20 cellular contexts compared by ENCODE assay signal in the genomic region with DNA sequence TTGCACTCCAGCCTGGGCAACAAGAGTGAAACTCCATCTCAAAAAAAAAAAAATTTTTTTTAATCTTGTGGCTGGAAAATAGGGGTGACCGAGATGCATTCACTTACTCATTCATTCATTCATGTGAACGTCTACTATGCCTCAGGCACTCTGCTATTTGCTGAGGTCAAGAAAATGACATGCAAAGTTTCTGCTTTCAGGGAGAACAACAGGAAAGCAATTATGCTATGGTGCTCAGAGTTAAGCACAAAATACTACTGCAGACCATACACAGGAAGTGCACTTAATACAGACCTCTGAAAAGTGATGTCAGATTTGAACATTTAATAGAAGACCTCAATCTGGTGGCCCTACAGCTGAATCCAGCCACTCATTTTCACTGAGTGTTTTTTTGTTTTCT. TPM values are rescaled to one million over a fixed set of nuclear protein-coding genes. Genes with fewer than 3 reads are reported as not detected.
DNase-seq lines count a peak whose midpoint lies in the region; ATAC-seq, FAIRE-seq and TF ChIP-seq lines count a peak whose summit lies in the region.
"Had no signal": no experiment of that assay in that cellular context is flagged by ENCODE, and none has a peak within 500 bp of the region (broad histone marks: within the 10 kb centered on the region; RNA-seq: fewer than 3 reads in every experiment).

No MANE protein-coding gene starts in this region.

- no peaks in the 10 kb centered on the region for H3K9me3 Mint-ChIP-seq in effector memory CD8-positive, alpha-beta T cell

- intact Hi-C loops in aorta (cut with DNase I): no loop called here

- H4K20me1 ChIP-seq in DOHH2 (ENCODE audit: control insufficient read depth, insufficient read depth, low read depth, low read length): no peaks in the 10 kb centered on the region

- H3K9me3 ChIP-seq in DOHH2 (ENCODE audit: control insufficient read depth, insufficient read depth, low read length): no peaks in the 10 kb centered on the region
- no peaks in the 10 kb centered on the region for H3K9me3 ChIP-seq in SK-N-MC (ENCODE audit: low read depth, low read length)
- H3K9me3 ChIP-seq in aorta (ENCODE audit: control insufficient read depth, low read length): no peaks in the 10 kb centered on the region
- H3K9me3 ChIP-seq in small intestine (ENCODE audit: control insufficient read depth, low read depth): no peaks in the 10 kb centered on the region
- H3K9me3 ChIP-seq: Caco-2 had no signal

- no peak overlapping the region for H3K9ac ChIP-seq in SK-N-MC (ENCODE audit: insufficient read length)

- peaks cover 0 to 6% of the 10 kb centered on the region in 2 donors for H3K27me3 Mint-ChIP-seq in effector memory CD8-positive, alpha-beta T cell
- H3K27me3 Mint-ChIP-seq: IgD-negative memory B cell had no signal

- no peaks in the 10 kb centered on the region for H3K36me3 ChIP-seq in DOHH2 (ENCODE audit: control insufficient read depth, low read length)
- H3K36me3 ChIP-seq in SK-N-MC (ENCODE audit: insufficient read depth, low read length): no peaks in the 10 kb centered on the region
- H3K36me3 ChIP-seq in aorta (ENCODE audit: control insufficient read depth in 1 of 2, insufficient read depth in 2 of 2, low read length in 1 of 2): no peaks in the 10 kb centered on the region
- H3K36me3 ChIP-seq in small intestine (ENCODE audit: control insufficient read depth in 2 of 2, insufficient read depth in 2 of 2, low read length in 2 of 2): no peaks in the 10 kb centered on the region

- H3K4me2 ChIP-seq in DOHH2 (ENCODE audit: low read length): peak overlapping the region; percentile 37

- no peak overlapping the region for H3K4me3 Mint-ChIP-seq in effector memory CD8-positive, alpha-beta T cell
- H3K4me3 Mint-ChIP-seq: IgD-negative memory B cell had no signal

- H3F3A ChIP-seq in DOHH2 (ENCODE audit: control insufficient read depth, insufficient read depth): no peaks in the 10 kb centered on the region

- DNase-seq in HTR-8/SVneo (ENCODE audit: insufficient read length, low spot score) (peak; percentile 13), SK-N-MC (ENCODE audit: low read depth, low spot score) (peak; percentile 42), fibroblast of peridontal ligament (ENCODE audit: extremely low read depth) (peak; percentile 15), aorta (no peak), small intestine (no peak)
- DNase-seq in effector memory CD8-positive, alpha-beta T cell: no peak
- DNase-seq: AML-193; Caco-2; DMS53; H7; NCI-H1436 treated with DMSO at 0.1 percent for 48 hours; NCI-H2081 treated with DMSO at 0.1 percent for 48 hours; NCI-H226; NCI-H526 treated with DMSO at 0.1 percent for 48 hours; NK-92 treated with Interleukin-12 subunit alpha and Interleukin-12 subunit beta, amount 100 ng/mL, for 24 hours had no signal

- no peak overlapping the region for H3K27ac Mint-ChIP-seq in effector memory CD8-positive, alpha-beta T cell
- H3K27ac Mint-ChIP-seq: IgD-negative memory B cell had no signal

- H3K27ac ChIP-seq in DOHH2 (ENCODE audit: low read depth, low read length) (no peak overlapping the region), SK-N-MC (no peak overlapping the region), aorta (ENCODE audit: low read depth in 1 of 2, low read length in 2 of 2) (no peak overlapping the region), small intestine (ENCODE audit: low read depth in 1 of 2, low read length in 1 of 2) (no peak overlapping the region)

- TF ChIP-seq CTCF in DOHH2 (IDR thresholded peaks at IDR 0.05; ENCODE audit: low read depth, low read length, poor library complexity, severe bottlenecking): no peak

- H3K9me2 ChIP-seq in DOHH2 (replicated peaks; ENCODE audit: control insufficient read depth, low read length): no peaks in the 10 kb centered on the region

- H3K4me3 ChIP-seq in DOHH2 (ENCODE audit: low read length): no peak overlapping the region
- H3K4me3 ChIP-seq in SK-N-MC: 0 out of 2 replicates have a peak overlapping the region, but pooled peaks have one; percentile 12
- no peak overlapping the region for H3K4me3 ChIP-seq in aorta (ENCODE audit: low read length in 2 of 2)
- no peak overlapping the region for H3K4me3 ChIP-seq in small intestine (ENCODE audit: low read depth in 1 of 2, low read length in 2 of 2)

- H3K79me2 ChIP-seq in DOHH2 (ENCODE audit: control insufficient read depth, low read length): no peaks in the 10 kb centered on the region

- 63 to 73% methylated on average over 2 of the region's 2 CpGs for WGBS in aorta, 2 donors
- WGBS in small intestine, 3 donors: 36 to 91% (median 62%) methylated on average over 2 of the region's 2 CpGs

- H3K36me3 Mint-ChIP-seq in effector memory CD8-positive, alpha-beta T cell (ENCODE audit: insufficient read depth): peaks cover 4% of the 10 kb centered on the region
- H3K36me3 Mint-ChIP-seq: IgD-negative memory B cell had no signal

- no peak for ATAC-seq in effector memory CD8-positive, alpha-beta T cell (replicated peaks)
- ATAC-seq in aorta (ENCODE audit: low FRiP score) (no peak), HG02588 (IDR thresholded peaks at IDR 0.05; ENCODE audit: unreplicated experiment) (no peak)
- ATAC-seq: SK-N-SH treated with all-trans-retinoic acid at 6 μM for 48 hours had no signal

- no peaks in the 10 kb centered on the region for H3K27me3 ChIP-seq in DOHH2 (ENCODE audit: control insufficient read depth, low read length)
- no peaks in the 10 kb centered on the region for H3K27me3 ChIP-seq in aorta (ENCODE audit: control insufficient read depth in 1 of 2, insufficient read depth in 2 of 2, low read length in 1 of 2)
- H3K27me3 ChIP-seq in small intestine (ENCODE audit: control insufficient read depth in 2 of 2, insufficient read depth in 2 of 2, low read length in 2 of 2): no peaks in the 10 kb centered on the region

- H3K4me1 Mint-ChIP-seq in effector memory CD8-positive, alpha-beta T cell (ENCODE audit: low read depth in 2 of 2): no peaks in the 10 kb centered on the region

- no peak for FAIRE-seq in HTR-8/SVneo (lab: Jason Lieb, UNC)
- FAIRE-seq in small intestine (lab: Jason Lieb, UNC): no peak
- FAIRE-seq: A204.1 had no signal

- H3K4me1 ChIP-seq in DOHH2 (ENCODE audit: control insufficient read depth, low read length): peaks cover 17% of the 10 kb centered on the region
- H3K4me1 ChIP-seq in aorta (ENCODE audit: control insufficient read depth in 1 of 2, insufficient read depth in 2 of 2, low read length in 2 of 2): no peaks in the 10 kb centered on the region
- no peaks in the 10 kb centered on the region for H3K4me1 ChIP-seq in small intestine (ENCODE audit: control insufficient read depth in 2 of 2, insufficient read depth in 1 of 2, low read depth in 1 of 2, low read length in 1 of 2)
- H3K4me1 ChIP-seq: Caco-2 had no signal

RNA-seq across cellular contexts. Expression of a gene that starts 59.6 kb away (rescaled TPM):
- total RNA-seq in aorta: not detected
- polyA plus RNA-seq in aorta (not detected), small intestine (1 to 10 TPM in 2 of 3 donors, under 1 TPM in 1; 0.22 to 2.2 (median 2.2) TPM)
- total RNA-seq: Caco-2, H7 had no signal
- polyA plus RNA-seq: IgD-negative memory B cell had no signal

Comparison
In these comparisons a context has a peak if more than half of its experiments do, and no peak if none do; other contexts are left out.
1. DNase-seq: peak in HTR-8/SVneo (single experiment), SK-N-MC (single experiment) and fibroblast of peridontal ligament (single experiment); none in effector memory CD8-positive, alpha-beta T cell (0 of 3), aorta (0 of 2) and small intestine (single experiment).